ENCODE assay signal across 11 cellular contexts in genomic region chr12:103441437-103442186, GRCh38. TPM values are rescaled to one million over a fixed set of nuclear protein-coding genes. Genes with fewer than 3 reads are reported as not detected.
DNase-seq lines count a peak whose midpoint lies in the region; ATAC-seq, FAIRE-seq and TF ChIP-seq lines count a peak whose summit lies in the region.
"Had no signal": no experiment of that assay in that cellular context is flagged by ENCODE, and none has a peak within 500 bp of the region (broad histone marks: within the 10 kb centered on the region; RNA-seq: fewer than 3 reads in every experiment).

No MANE protein-coding gene starts in this region.

- intact Hi-C loops in activated T-helper 1 cell treated with anti-CD3 and anti-CD28 coated beads, Interleukin-12 subunit alpha, Interleukin-12 subunit beta, Interleukin-2, Interleukin-4 antibody, amounts not matched to agents 30 ng/mL and 10 ng/mL and 1 ng/mL, durations not matched to agents 14 hours and 24 hours and 36 hours (cut with micrococcal nuclease), result loop anchor here (1.0 to 10.0 kb wide), 4 partner anchors 13 to 163 kb away; no protein-coding TSS in a partner anchor
- intact Hi-C loops in esophagus muscularis mucosa (cut with DNase I), result no loop called here

- TF ChIP-seq CTCF in GM20000 (IDR thresholded peaks at IDR 0.05; ENCODE audit: extremely low read depth, missing control alignments) (no peak), esophagus muscularis mucosa (IDR thresholded peaks at IDR 0.05) (no peak)

- H3K4me3 ChIP-seq in esophagus muscularis mucosa, result no peak overlapping the region

- WGBS in esophagus muscularis mucosa, result 50% methylated on average over 1 of the region's 1 CpG

- H3K36me3 Mint-ChIP-seq in activated T-helper 1 cell treated with anti-CD3 and anti-CD28 coated beads, Interleukin-12 subunit alpha, Interleukin-12 subunit beta, Interleukin-2, Interleukin-4 antibody, amounts not matched to agents 30 ng/mL and 10 ng/mL and 1 ng/mL, durations not matched to agents 14 hours and 24 hours and 36 hours (ENCODE audit: low read depth), result peaks cover 2% of the 10 kb centered on the region

- H3K27me3 Mint-ChIP-seq in activated T-helper 1 cell treated with anti-CD3 and anti-CD28 coated beads, Interleukin-12 subunit alpha, Interleukin-12 subunit beta, Interleukin-2, Interleukin-4 antibody, amounts not matched to agents 30 ng/mL and 10 ng/mL and 1 ng/mL, durations not matched to agents 14 hours and 24 hours and 36 hours (ENCODE audit: insufficient read depth), result no peaks in the 10 kb centered on the region

- H3K27ac ChIP-seq in esophagus muscularis mucosa (replicated peaks in 1 of 4), result no peak overlapping the region
- H3K27ac ChIP-seq: parathyroid adenoma had no signal

- no peaks in the 10 kb centered on the region for H3K9me3 ChIP-seq in esophagus muscularis mucosa

- no peaks in the 10 kb centered on the region for H3K27me3 ChIP-seq in esophagus muscularis mucosa

- H3K9me3 Mint-ChIP-seq in activated T-helper 1 cell treated with anti-CD3 and anti-CD28 coated beads, Interleukin-12 subunit alpha, Interleukin-12 subunit beta, Interleukin-2, Interleukin-4 antibody, amounts not matched to agents 30 ng/mL and 10 ng/mL and 1 ng/mL, durations not matched to agents 14 hours and 24 hours and 36 hours, result no peaks in the 10 kb centered on the region

- no peaks in the 10 kb centered on the region for H3K4me1 ChIP-seq in esophagus muscularis mucosa
- H3K4me1 ChIP-seq: parathyroid adenoma had no signal

- peak; percentile 96 for ATAC-seq in HG03469 (IDR thresholded peaks at IDR 0.05; ENCODE audit: unreplicated experiment)

- TF ChIP-seq EP300 in esophagus muscularis mucosa (IDR thresholded peaks at IDR 0.05), result no peak

- no peaks in the 10 kb centered on the region for H3K36me3 ChIP-seq in esophagus muscularis mucosa

- peak; percentile 31 for DNase-seq in GM12892 (ENCODE audit: insufficient read length)
- peak; percentile 80 for DNase-seq in GM20000 (ENCODE audit: low spot score)
- DNase-seq in activated T-helper 1 cell treated with anti-CD3 and anti-CD28 coated beads, Interleukin-12 subunit alpha, Interleukin-12 subunit beta, Interleukin-2, Interleukin-4 antibody, amounts not matched to agents 30 ng/mL and 10 ng/mL and 1 ng/mL, durations not matched to agents 14 hours and 24 hours and 36 hours (ENCODE audit: low spot score), result peak; percentile 57
- DNase-seq in amygdala (lab: John Stamatoyannopoulos, UW), result no peak
- no peak for DNase-seq in UCSD-AML1 (lab: John Stamatoyannopoulos, UW; ENCODE audit: unreplicated experiment)
- DNase-seq in HK-2 (ENCODE audit: unreplicated experiment), result no peak
- no peak for DNase-seq in esophagus muscularis mucosa (ENCODE audit: extremely low spot score)

- peak overlapping the region; percentile 73 for H3K4me3 Mint-ChIP-seq in activated T-helper 1 cell treated with anti-CD3 and anti-CD28 coated beads, Interleukin-12 subunit alpha, Interleukin-12 subunit beta, Interleukin-2, Interleukin-4 antibody, amounts not matched to agents 30 ng/mL and 10 ng/mL and 1 ng/mL, durations not matched to agents 14 hours and 24 hours and 36 hours

- TF ChIP-seq POLR2A in GM12892 (IDR thresholded peaks at IDR 0.05; ENCODE audit: low read depth, low read length) (peak; percentile 70), esophagus muscularis mucosa (IDR thresholded peaks at IDR 0.05; ENCODE audit: low read depth) (no peak)

- peak; percentile 99 for FAIRE-seq in GM12892 (lab: Jason Lieb, UNC)
- FAIRE-seq: bronchial epithelial cell had no signal

- peaks cover 28% of the 10 kb centered on the region for H3K4me1 Mint-ChIP-seq in activated T-helper 1 cell treated with anti-CD3 and anti-CD28 coated beads, Interleukin-12 subunit alpha, Interleukin-12 subunit beta, Interleukin-2, Interleukin-4 antibody, amounts not matched to agents 30 ng/mL and 10 ng/mL and 1 ng/mL, durations not matched to agents 14 hours and 24 hours and 36 hours (ENCODE audit: low read depth)

- peak overlapping the region; percentile 89 for H3K27ac Mint-ChIP-seq in activated T-helper 1 cell treated with anti-CD3 and anti-CD28 coated beads, Interleukin-12 subunit alpha, Interleukin-12 subunit beta, Interleukin-2, Interleukin-4 antibody, amounts not matched to agents 30 ng/mL and 10 ng/mL and 1 ng/mL, durations not matched to agents 14 hours and 24 hours and 36 hours

RNA-seq across cellular contexts. Expression of gene C12orf42, which starts 54.2 kb away (rescaled TPM):
- polyA plus RNA-seq in GM12892 (2012; ENCODE audit: missing spikeins), result 0.55 TPM
- not detected in 2 replicates for total RNA-seq in activated T-helper 1 cell treated with anti-CD3 and anti-CD28 coated beads, Interleukin-12 subunit alpha, Interleukin-12 subunit beta, Interleukin-2, Interleukin-4 antibody, amounts not matched to agents 30 ng/mL and 10 ng/mL and 1 ng/mL, durations not matched to agents 14 hours and 24 hours and 36 hours
- total RNA-seq in esophagus muscularis mucosa, result not detected
- total RNA-seq: bronchial epithelial cell, HT1080 had no signal

Comparison
In these comparisons a context has a peak if more than half of its experiments do, and no peak if none do; other contexts are left out.
1. DNase-seq: peak in GM12892 (single experiment), GM20000 (single experiment) and activated T-helper 1 cell treated with anti-CD3 and anti-CD28 coated beads, Interleukin-12 subunit alpha, Interleukin-12 subunit beta, Interleukin-2, Interleukin-4 antibody, amounts not matched to agents 30 ng/mL and 10 ng/mL and 1 ng/mL, durations not matched to agents 14 hours and 24 hours and 36 hours (single experiment); none in amygdala (0 of 56), UCSD-AML1 (single experiment), HK-2 (single experiment) and esophagus muscularis mucosa (single experiment).